11 cellular contexts compared by ENCODE assay signal in genomic region chr6:138844203-138844602, GRCh38. TPM values are rescaled to one million over a fixed set of nuclear protein-coding genes. Genes with fewer than 3 reads are reported as not detected.
DNase-seq lines count a peak whose midpoint lies in the region; ATAC-seq and TF ChIP-seq lines count a peak whose summit lies in the region.
"Had no signal": no experiment of that assay in that cellular context is flagged by ENCODE, and none has a peak within 500 bp of the region (broad histone marks: within the 10 kb centered on the region; RNA-seq: fewer than 3 reads in every experiment).

No MANE protein-coding gene starts in this region.

- H3K27ac ChIP-seq in ovary: no peak overlapping the region

- no peak for TF ChIP-seq EP300 in ovary (IDR thresholded peaks at IDR 0.05)

- WGBS in ovary, 3 donors: 6 to 11% (median 7%) methylated on average over 9 of the region's 9 CpGs

- H3K4me1 Mint-ChIP-seq in effector memory CD8-positive, alpha-beta T cell (ENCODE audit: low read depth in 2 of 2): no peaks in the 10 kb centered on the region

- no peaks in the 10 kb centered on the region for H3K9me3 ChIP-seq in ovary
- H3K9me3 ChIP-seq: sigmoid colon had no signal

- no peak for TF ChIP-seq POLR2A in ovary (IDR thresholded peaks at IDR 0.05)

- H3K9me3 Mint-ChIP-seq in effector memory CD8-positive, alpha-beta T cell: no peaks in the 10 kb centered on the region

- no peaks in the 10 kb centered on the region for H3K36me3 ChIP-seq in ovary
- H3K36me3 ChIP-seq: sigmoid colon had no signal

- intact Hi-C loops in ovary (cut with DNase I): no loop called here

- DNase-seq in EH (ENCODE audit: low read depth): peak; percentile 22
- DNase-seq in NCI-H2196 (lab: John Stamatoyannopoulos, UW; ENCODE audit: unreplicated experiment): peak; percentile 31
- peak; percentile 63 for DNase-seq in fibroblast of gingiva (ENCODE audit: low read depth)
- peak; percentile 21 to 67 (median 47) for DNase-seq in ovary
- no peak for DNase-seq in effector memory CD8-positive, alpha-beta T cell
- DNase-seq: effector CD4-positive, alpha-beta T cell; sigmoid colon; stimulated activated naive CD4-positive, alpha-beta T cell had no signal

- H3K4me3 ChIP-seq in ovary: no peak overlapping the region
- H3K4me3 ChIP-seq: sigmoid colon had no signal

- peaks cover 4% of the 10 kb centered on the region for H3K4me1 ChIP-seq in ovary (ENCODE audit: insufficient read depth)

- H3K4me3 Mint-ChIP-seq in effector memory CD8-positive, alpha-beta T cell: no peak overlapping the region

- no peak for ATAC-seq in GM21367 (IDR thresholded peaks at IDR 0.05; ENCODE audit: unreplicated experiment)
- ATAC-seq in GM19023 (IDR thresholded peaks at IDR 0.05; ENCODE audit: unreplicated experiment): no peak
- ATAC-seq in HG02642 (IDR thresholded peaks at IDR 0.05; ENCODE audit: poor library complexity, unreplicated experiment): no peak
- no peak for ATAC-seq in effector memory CD8-positive, alpha-beta T cell (replicated peaks)

- no peak overlapping the region for H3K27ac Mint-ChIP-seq in effector memory CD8-positive, alpha-beta T cell

- TF ChIP-seq CTCF in ovary (IDR thresholded peaks at IDR 0.05): no peak

- H3K36me3 Mint-ChIP-seq in effector memory CD8-positive, alpha-beta T cell (ENCODE audit: insufficient read depth): no peaks in the 10 kb centered on the region

- no peaks in the 10 kb centered on the region for H3K27me3 ChIP-seq in ovary
- H3K27me3 ChIP-seq: sigmoid colon had no signal

- H3K27me3 Mint-ChIP-seq in effector memory CD8-positive, alpha-beta T cell: peaks cover 0 to 5% of the 10 kb centered on the region in 2 donors

RNA-seq across cellular contexts. Expression of gene ECT2L, which starts 48.3 kb away (rescaled TPM):
- 1 to 10 TPM in 2 of 7 donors, under 1 TPM in 5; 0.05 to 6.8 (median 0.27) TPM for total RNA-seq in ovary
- under 1 TPM; 0.05 to 0.17 TPM for polyA plus RNA-seq in ovary
- total RNA-seq: sigmoid colon had no signal

Comparison
In these comparisons a context has a peak if more than half of its experiments do, and no peak if none do; other contexts are left out.
1. DNase-seq: peak in EH (single experiment), NCI-H2196 (single experiment), fibroblast of gingiva (single experiment) and ovary (5 of 5); none in effector memory CD8-positive, alpha-beta T cell (0 of 3).